In the genomic region with DNA sequence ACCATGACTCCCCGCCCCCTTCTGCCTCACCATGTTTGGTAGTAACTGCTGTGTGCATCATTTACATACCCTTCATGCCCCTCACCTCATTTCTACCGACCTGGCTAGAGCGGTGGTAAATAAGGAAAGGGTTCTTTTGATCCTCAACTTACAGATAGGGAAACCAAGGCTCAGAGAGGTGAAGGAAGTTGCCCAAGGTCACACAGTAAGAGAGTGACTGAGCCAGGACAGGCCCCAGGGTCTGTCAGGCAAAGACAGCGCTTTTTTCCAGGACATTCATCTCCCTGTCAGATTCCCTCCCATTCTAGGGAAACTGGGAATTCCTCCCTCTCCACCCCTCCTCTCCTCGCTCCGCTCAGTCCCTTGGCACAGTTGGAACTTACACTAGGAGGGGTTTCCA, we compare ENCODE assay signal across 23 cellular contexts. TPM values are rescaled to one million over a fixed set of nuclear protein-coding genes. Genes with fewer than 3 reads are reported as not detected.
"Had no signal": no experiment of that assay in that cellular context is flagged by ENCODE, and none has a peak within 500 bp of the region (broad histone marks: within the 10 kb centered on the region; RNA-seq: fewer than 3 reads in every experiment).

No MANE protein-coding gene starts in this region.

- H3K4me3 Mint-ChIP-seq: activated CD4-positive, alpha-beta memory T cell treated with anti-CD3 and anti-CD28 coated beads, Interleukin-2, amount 10 ng/mL, durations not matched to agents 7 days and 5 days; activated CD4-positive, alpha-beta T cell treated with anti-CD3 and anti-CD28 coated beads, Interleukin-2, amount 10 ng/mL, durations not matched to agents 24 days and 14 days; activated naive CD4-positive, alpha-beta T cell treated with anti-CD3 and anti-CD28 coated beads for 36 hours; activated naive CD8-positive, alpha-beta T cell treated with anti-CD3 and anti-CD28 coated beads, Interleukin-2, amount 10 ng/mL, durations not matched to agents 7 days and 5 days; activated T-cell treated with anti-CD3 and anti-CD28 coated beads, Interleukin-2, amount 50 U/mL, for 72 hours; dendritic cell treated with granulocyte-macrophage colony-stimulating factor and Interleukin-4, amounts not matched to agents 40 ng/mL and 50 ng/mL, for 4 days; stimulated activated naive CD8-positive, alpha-beta T cell treated with anti-CD3 and anti-CD28 coated beads, Interleukin-15, Interleukin-2, amounts not matched to agents 100 ng/mL and 50 ng/mL, for 24 hours; T-helper 1 cell treated with Interleukin-12 subunit alpha and Interleukin-12 subunit beta and Interleukin-4 antibody, amounts not matched to agents 30 μg/mL and 1 μg/mL, for 36 hours had no signal

- H3K9me3 Mint-ChIP-seq: activated CD4-positive, alpha-beta memory T cell treated with anti-CD3 and anti-CD28 coated beads, Interleukin-2, amount 10 ng/mL, durations not matched to agents 7 days and 5 days; activated CD4-positive, alpha-beta T cell treated with anti-CD3 and anti-CD28 coated beads, Interleukin-2, amount 10 ng/mL, durations not matched to agents 24 days and 14 days; activated naive CD4-positive, alpha-beta T cell treated with anti-CD3 and anti-CD28 coated beads for 36 hours; activated naive CD8-positive, alpha-beta T cell treated with anti-CD3 and anti-CD28 coated beads, Interleukin-2, amount 10 ng/mL, durations not matched to agents 7 days and 5 days; activated T-cell treated with anti-CD3 and anti-CD28 coated beads, Interleukin-2, amount 50 U/mL, for 72 hours; dendritic cell treated with granulocyte-macrophage colony-stimulating factor and Interleukin-4, amounts not matched to agents 40 ng/mL and 50 ng/mL, for 4 days; stimulated activated naive CD8-positive, alpha-beta T cell treated with anti-CD3 and anti-CD28 coated beads, Interleukin-15, Interleukin-2, amounts not matched to agents 100 ng/mL and 50 ng/mL, for 24 hours; T-helper 1 cell treated with Interleukin-12 subunit alpha and Interleukin-12 subunit beta and Interleukin-4 antibody, amounts not matched to agents 30 μg/mL and 1 μg/mL, for 36 hours had no signal

- H3K9me3 ChIP-seq: body of pancreas, ovary, prostate gland, suprapubic skin, tibial nerve, vagina had no signal

- H3K36me3 ChIP-seq: ovary, prostate gland, suprapubic skin, tibial nerve, vagina had no signal

- DNase-seq: activated CD4-positive, alpha-beta memory T cell treated with anti-CD3 and anti-CD28 coated beads, Interleukin-2, amount 10 ng/mL, durations not matched to agents 7 days and 5 days; activated CD4-positive, alpha-beta T cell treated with anti-CD3 and anti-CD28 coated beads, Interleukin-2, amount 10 ng/mL, durations not matched to agents 24 days and 14 days; activated effector memory CD4-positive, alpha-beta T cell treated with Interleukin-2 at 50 U/mL for 16 hours; activated naive CD4-positive, alpha-beta T cell treated with anti-CD3 and anti-CD28 coated beads for 36 hours; activated naive CD8-positive, alpha-beta T cell treated with anti-CD3 and anti-CD28 coated beads, Interleukin-2, amount 10 ng/mL, durations not matched to agents 7 days and 5 days; activated T-cell treated with anti-CD3 and anti-CD28 coated beads, Interleukin-2, amount 50 U/mL, for 72 hours; amniotic stem cell; body of pancreas; caudate nucleus; effector CD8-positive, alpha-beta T cell; erythroblast; foreskin keratinocyte; ovary; stimulated activated CD4-positive, alpha-beta T cell treated with anti-CD3 and anti-CD28 coated beads, Interleukin-1b, Interleukin-23, amount 100 ng/mL, for 48 hours had no signal

- H3K27ac Mint-ChIP-seq: activated CD4-positive, alpha-beta memory T cell treated with anti-CD3 and anti-CD28 coated beads, Interleukin-2, amount 10 ng/mL, durations not matched to agents 7 days and 5 days; activated CD4-positive, alpha-beta T cell treated with anti-CD3 and anti-CD28 coated beads, Interleukin-2, amount 10 ng/mL, durations not matched to agents 24 days and 14 days; activated naive CD4-positive, alpha-beta T cell treated with anti-CD3 and anti-CD28 coated beads for 36 hours; activated naive CD8-positive, alpha-beta T cell treated with anti-CD3 and anti-CD28 coated beads, Interleukin-2, amount 10 ng/mL, durations not matched to agents 7 days and 5 days; activated T-cell treated with anti-CD3 and anti-CD28 coated beads, Interleukin-2, amount 50 U/mL, for 72 hours; dendritic cell treated with granulocyte-macrophage colony-stimulating factor and Interleukin-4, amounts not matched to agents 40 ng/mL and 50 ng/mL, for 4 days; stimulated activated naive CD8-positive, alpha-beta T cell treated with anti-CD3 and anti-CD28 coated beads, Interleukin-15, Interleukin-2, amounts not matched to agents 100 ng/mL and 50 ng/mL, for 24 hours; T-helper 1 cell treated with Interleukin-12 subunit alpha and Interleukin-12 subunit beta and Interleukin-4 antibody, amounts not matched to agents 30 μg/mL and 1 μg/mL, for 36 hours had no signal

- ATAC-seq: activated T-cell treated with anti-CD3 and anti-CD28 coated beads, Interleukin-2, amount 50 U/mL, for 72 hours; body of pancreas; foreskin keratinocyte; left lobe of liver had no signal

- H3K36me3 Mint-ChIP-seq: activated naive CD8-positive, alpha-beta T cell treated with anti-CD3 and anti-CD28 coated beads, Interleukin-2, amount 10 ng/mL, durations not matched to agents 7 days and 5 days had no signal

- H3K4me3 ChIP-seq: body of pancreas, ovary, prostate gland, suprapubic skin, tibial nerve, vagina had no signal

- H3K4me1 ChIP-seq: foreskin keratinocyte, prostate gland had no signal

- H3K27ac ChIP-seq: body of pancreas, foreskin keratinocyte, ovary, prostate gland, suprapubic skin, tibial nerve, vagina had no signal

- H3K27me3 ChIP-seq: ovary had no signal

RNA-seq across cellular contexts. Expression of gene VSTM2L, which starts 1.9 kb away (rescaled TPM):
- total RNA-seq: activated naive CD4-positive, alpha-beta T cell treated with anti-CD3 and anti-CD28 coated beads for 36 hours; activated naive CD8-positive, alpha-beta T cell treated with anti-CD3 and anti-CD28 coated beads, Interleukin-2, amount 10 ng/mL, durations not matched to agents 7 days and 5 days; skeletal muscle tissue; vagina had no signal
